ENCODE assay signal across 1 cellular context in the genomic region with DNA sequence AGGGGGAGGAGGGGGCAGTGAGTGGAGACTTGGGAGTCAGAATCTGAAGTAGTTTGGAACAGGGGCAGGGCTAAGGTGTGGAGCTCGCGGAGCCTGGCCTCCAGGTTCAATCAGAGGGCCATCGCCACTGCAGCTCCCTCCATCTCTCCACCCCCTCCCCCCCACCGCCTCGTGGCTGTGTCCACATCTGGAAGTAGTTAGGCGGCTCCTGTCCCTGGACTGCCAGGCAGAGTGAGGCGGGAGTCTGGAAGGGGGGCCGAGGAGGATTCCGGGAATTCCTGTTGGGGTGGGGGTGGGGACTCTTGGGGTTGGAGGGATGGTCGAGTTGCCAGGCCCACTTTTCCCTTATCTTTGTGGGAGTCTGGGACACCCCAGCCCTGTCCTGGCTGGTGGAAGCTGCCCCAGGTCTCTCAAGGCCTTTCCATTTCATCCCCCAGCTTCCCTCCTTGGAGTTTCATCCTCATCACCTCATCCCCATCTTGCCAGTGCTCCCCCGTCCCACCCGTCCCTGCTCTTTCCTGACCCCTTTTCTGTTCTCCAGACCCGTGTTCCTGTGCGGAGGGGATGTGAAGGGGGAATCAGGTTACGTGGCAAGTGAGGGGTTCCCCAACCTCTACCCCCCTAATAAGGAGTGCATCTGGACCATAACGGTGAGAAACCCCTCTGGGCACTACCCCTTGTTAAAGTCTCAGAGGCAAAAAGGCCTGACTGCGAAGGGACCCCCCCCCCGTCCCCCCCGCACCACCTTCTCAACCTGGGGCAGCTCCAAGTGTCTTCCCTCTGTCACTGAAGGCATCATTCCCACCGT.
TF ChIP-seq lines count a peak whose summit lies in the region.

No MANE protein-coding gene starts in this region.

TF ChIP-seq in GM12878, 131 proteins besides CTCF, POLR2A, EP300 and RAD21 (continued from another document):
- TF ChIP-seq, protein P1, sequence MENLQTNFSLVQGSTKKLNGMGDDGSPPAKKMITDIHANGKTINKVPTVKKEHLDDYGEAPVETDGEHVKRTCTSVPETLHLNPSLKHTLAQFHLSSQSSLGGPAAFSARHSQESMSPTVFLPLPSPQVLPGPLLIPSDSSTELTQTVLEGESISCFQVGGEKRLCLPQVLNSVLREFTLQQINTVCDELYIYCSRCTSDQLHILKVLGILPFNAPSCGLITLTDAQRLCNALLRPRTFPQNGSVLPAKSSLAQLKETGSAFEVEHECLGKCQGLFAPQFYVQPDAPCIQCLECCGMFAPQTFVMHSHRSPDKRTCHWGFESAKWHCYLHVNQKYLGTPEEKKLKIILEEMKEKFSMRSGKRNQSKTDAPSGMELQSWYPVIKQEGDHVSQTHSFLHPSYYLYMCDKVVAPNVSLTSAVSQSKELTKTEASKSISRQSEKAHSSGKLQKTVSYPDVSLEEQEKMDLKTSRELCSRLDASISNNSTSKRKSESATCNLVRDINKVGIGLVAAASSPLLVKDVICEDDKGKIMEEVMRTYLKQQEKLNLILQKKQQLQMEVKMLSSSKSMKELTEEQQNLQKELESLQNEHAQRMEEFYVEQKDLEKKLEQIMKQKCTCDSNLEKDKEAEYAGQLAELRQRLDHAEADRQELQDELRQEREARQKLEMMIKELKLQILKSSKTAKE (IDR thresholded peaks at IDR 0.05; ENCODE audit: low read depth, poor library complexity, severe bottlenecking): no peak
- no peak for TF ChIP-seq SREBF1 (IDR thresholded peaks at IDR 0.05; ENCODE audit: low read length)
TF ChIP-seq in GM12878: peak in this region for 0.
